ENCODE assay signal across 30 cellular contexts in the genomic region with DNA sequence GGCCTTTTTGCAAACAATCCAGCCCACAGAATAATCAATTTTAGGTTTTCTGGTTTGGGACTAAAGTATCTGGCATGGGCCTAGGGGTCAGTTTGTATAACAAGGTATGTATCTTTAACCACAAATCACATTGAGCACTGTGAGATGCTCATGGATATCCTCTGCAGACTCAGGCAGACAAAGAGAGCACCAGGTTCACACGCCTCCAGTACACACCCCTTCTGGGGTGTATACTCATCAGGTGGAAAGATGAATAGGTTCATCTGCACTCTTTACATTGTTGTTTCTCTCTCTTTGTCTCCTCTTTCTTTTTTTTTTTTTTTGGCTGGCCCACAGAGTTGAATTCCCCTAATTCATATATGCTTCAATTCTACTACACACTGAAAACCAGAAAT. TPM values are rescaled to one million over a fixed set of nuclear protein-coding genes. Genes with fewer than 3 reads are reported as not detected.
A peak's percentile ranks its signal among the peaks of the same experiment; 100 is the strongest.
DNase-seq lines count a peak whose midpoint lies in the region; ATAC-seq and TF ChIP-seq lines count a peak whose summit lies in the region.
"Had no signal": no experiment of that assay in that cellular context is flagged by ENCODE, and none has a peak within 500 bp of the region (broad histone marks: within the 10 kb centered on the region; RNA-seq: fewer than 3 reads in every experiment).

No MANE protein-coding gene starts in this region.

- no peak overlapping the region for H3K27ac Mint-ChIP-seq in MCF 10A (ENCODE audit: low read depth, unreplicated experiment)
- H3K27ac Mint-ChIP-seq: activated CD4-positive, alpha-beta T cell treated with anti-CD3 and anti-CD28 coated beads, Interleukin-2, amount 10 ng/mL, durations not matched to agents 24 days and 14 days; activated naive CD8-positive, alpha-beta T cell had no signal

- POLR2A ChIA-PET in MCF 10A (lab: Yijun Ruan, JAX) = no interaction called here

- no peaks in the 10 kb centered on the region for H3K36me3 Mint-ChIP-seq in MCF 10A (ENCODE audit: insufficient read depth, unreplicated experiment)

- H3K4me2 ChIP-seq in BLaER1 treated with 17β-estradiol and CSF1 and Interleukin-3, amounts not matched to agents 10 nM and 100 nM = peak overlapping the region in 2 of 11 experiments; percentile 13 to 14; a peak in 2 of 22 replicates

- peak overlapping the region in 6 of 11 experiments; percentile 25 to 60 (median 58); a peak in 4 of 22 replicates for H3K27ac ChIP-seq in BLaER1 treated with 17β-estradiol and CSF1 and Interleukin-3, amounts not matched to agents 10 nM and 100 nM
- H3K27ac ChIP-seq: epithelial cell of prostate, left ventricle myocardium inferior, parathyroid adenoma, SJSA1, upper lobe of left lung, WERI-Rb-1 had no signal

- H3K27me3 ChIP-seq in BLaER1 treated with 17β-estradiol and CSF1 and Interleukin-3, amounts not matched to agents 10 nM and 100 nM = no peaks in the 10 kb centered on the region
- H3K27me3 ChIP-seq: SJSA1, upper lobe of left lung had no signal

- no peak for TF ChIP-seq CTCF in MCF 10A (IDR thresholded peaks at IDR 0.05; ENCODE audit: unreplicated experiment)

- H3K36me3 ChIP-seq in BLaER1 treated with 17β-estradiol and CSF1 and Interleukin-3, amounts not matched to agents 10 nM and 100 nM = peaks cover 5 to 76% (median 36%) of the 10 kb centered on the region in 11 experiments; a peak in 17 of 22 replicates
- H3K36me3 ChIP-seq: HAP-1, left ventricle myocardium inferior, SJSA1, upper lobe of left lung had no signal

- CTCF ChIA-PET in MCF 10A (lab: Yijun Ruan, JAX) = no interaction called here

- intact Hi-C loops in MCF 10A (cut with micrococcal nuclease) = no loop called here

- H3K4me1 Mint-ChIP-seq in MCF 10A (ENCODE audit: insufficient read depth, unreplicated experiment) = peaks cover 3% of the 10 kb centered on the region
- H3K4me1 Mint-ChIP-seq: activated CD4-positive, alpha-beta T cell treated with anti-CD3 and anti-CD28 coated beads, Interleukin-2, amount 10 ng/mL, durations not matched to agents 24 days and 14 days; neural crest cell had no signal

- H3K9ac ChIP-seq in BLaER1 treated with 17β-estradiol and CSF1 and Interleukin-3, amounts not matched to agents 10 nM and 100 nM = no peak overlapping the region
- H3K9ac ChIP-seq: parathyroid adenoma had no signal

- H3K4me1 ChIP-seq in BLaER1 treated with 17β-estradiol and CSF1 and Interleukin-3, amounts not matched to agents 10 nM and 100 nM = peaks cover 0 to 30% (median 15%) of the 10 kb centered on the region in 10 experiments; a peak in 14 of 20 replicates
- H3K4me1 ChIP-seq: HAP-1, parathyroid adenoma, SJSA1, upper lobe of left lung had no signal

- peak; percentile 33 for ATAC-seq in GM19463 (IDR thresholded peaks at IDR 0.05; ENCODE audit: unreplicated experiment)
- ATAC-seq in HG03432 (IDR thresholded peaks at IDR 0.05; ENCODE audit: unreplicated experiment) = peak; percentile 37
- ATAC-seq in esophagus mucosa = peak; percentile 44
- no peak for ATAC-seq in HG02571 (IDR thresholded peaks at IDR 0.05; ENCODE audit: unreplicated experiment)

- H3K9me3 ChIP-seq in BLaER1 treated with 17β-estradiol and CSF1 and Interleukin-3, amounts not matched to agents 10 nM and 100 nM (replicated peaks in 1 of 11) = peaks cover 8 to 61% (median 41%) of the 10 kb centered on the region in 11 experiments; a peak in 20 of 22 replicates
- H3K9me3 ChIP-seq: HAP-1, SJSA1, upper lobe of left lung had no signal

- no peak overlapping the region for H3K4me3 ChIP-seq in BLaER1 treated with 17β-estradiol and CSF1 and Interleukin-3, amounts not matched to agents 10 nM and 100 nM
- H3K4me3 ChIP-seq: HAP-1, left ventricle myocardium inferior, SJSA1, upper lobe of left lung had no signal

- H3K9me3 Mint-ChIP-seq in MCF 10A (ENCODE audit: unreplicated experiment) = peaks cover 11% of the 10 kb centered on the region
- H3K9me3 Mint-ChIP-seq: activated CD4-positive, alpha-beta T cell treated with anti-CD3 and anti-CD28 coated beads, Interleukin-2, amount 10 ng/mL, durations not matched to agents 24 days and 14 days; neural crest cell had no signal

- H4K20me1 ChIP-seq in BLaER1 treated with 17β-estradiol and CSF1 and Interleukin-3, amounts not matched to agents 10 nM and 100 nM = peaks cover 0 to 61% (median 0%) of the 10 kb centered on the region in 11 experiments; a peak in 4 of 22 replicates

- BruUV-seq in MCF 10A (replicated peaks; lab: Mats Ljungman, UMichigan) = no TSS peak

- no peaks in the 10 kb centered on the region for H3K27me3 Mint-ChIP-seq in MCF 10A (ENCODE audit: insufficient read depth, unreplicated experiment)
- H3K27me3 Mint-ChIP-seq: activated CD4-positive, alpha-beta T cell treated with anti-CD3 and anti-CD28 coated beads, Interleukin-2, amount 10 ng/mL, durations not matched to agents 24 days and 14 days; activated naive CD8-positive, alpha-beta T cell had no signal

- no peak overlapping the region for H3K4me3 Mint-ChIP-seq in MCF 10A (ENCODE audit: unreplicated experiment)
- H3K4me3 Mint-ChIP-seq: activated CD4-positive, alpha-beta T cell treated with anti-CD3 and anti-CD28 coated beads, Interleukin-2, amount 10 ng/mL, durations not matched to agents 24 days and 14 days; activated naive CD8-positive, alpha-beta T cell; CD14-positive monocyte; neural crest cell had no signal

- DNase-seq in MCF 10A (ENCODE audit: unreplicated experiment) (no peak), NCI-H748 (lab: John Stamatoyannopoulos, UW; ENCODE audit: unreplicated experiment) (no peak), COLO668 (lab: John Stamatoyannopoulos, UW; ENCODE audit: unreplicated experiment) (no peak)
- DNase-seq: activated CD4-positive, alpha-beta T cell treated with anti-CD3 and anti-CD28 coated beads, Interleukin-2, amount 10 ng/mL, durations not matched to agents 24 days and 14 days; aorta; effector CD4-positive, alpha-beta T cell; glutamatergic neuron; Karpas-422; left ventricle myocardium inferior; mesendoderm; NCI-H1694; RPMI8226; small intestine; stimulated activated naive CD4-positive, alpha-beta T cell; upper lobe of left lung; WERI-Rb-1 had no signal

RNA-seq across cellular contexts. Expression of a gene that starts 21.1 kb away (rescaled TPM):
- 6.3 TPM for total RNA-seq in esophagus mucosa
- 1.1 and 1.6 TPM in 2 replicates for total RNA-seq in MCF 10A (2022)
- total RNA-seq: A172, G401 had no signal
